ENCODE assay signal across 1 cellular context in the genomic region with DNA sequence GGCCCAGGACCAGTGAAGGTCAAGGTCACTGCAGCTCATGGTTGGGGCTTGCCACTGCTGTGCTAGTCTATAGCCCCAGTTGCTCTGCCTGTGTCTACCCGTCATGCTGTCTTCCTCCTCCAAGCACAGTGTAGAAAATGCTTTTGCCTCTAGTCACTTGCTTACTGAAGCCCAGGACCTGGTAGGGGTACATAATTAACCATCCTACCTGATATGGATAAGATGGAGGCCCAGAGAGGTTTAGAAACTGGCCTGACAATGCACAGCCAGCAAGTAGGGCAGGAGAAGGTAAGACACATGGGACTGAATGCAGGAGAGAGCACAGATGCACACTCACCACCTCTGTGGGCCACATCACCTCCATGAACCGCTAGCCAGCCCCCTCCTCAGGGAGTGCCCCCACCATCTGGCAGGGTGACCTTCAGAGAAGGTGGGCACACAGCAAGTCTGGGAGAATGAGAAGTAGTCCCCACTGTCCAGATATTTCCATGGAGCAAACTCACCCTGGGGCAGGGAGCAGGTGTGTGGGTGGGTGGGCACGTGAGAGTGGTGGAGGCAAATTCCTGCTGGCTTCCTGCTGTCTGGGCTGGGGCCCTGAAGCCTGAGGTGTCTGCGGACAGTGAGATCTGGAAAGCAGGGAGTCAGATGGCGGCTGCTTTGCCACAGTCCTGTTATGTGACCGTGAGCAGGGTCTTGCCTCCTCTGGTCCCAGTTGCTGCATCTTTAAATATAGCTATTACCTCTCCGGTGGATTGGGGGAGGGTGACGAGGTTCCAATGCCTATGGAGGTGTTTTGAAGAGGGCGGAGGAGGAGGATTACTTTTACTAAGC.
TF ChIP-seq lines count a peak whose summit lies in the region.

No MANE protein-coding gene starts in this region.

TF ChIP-seq in HepG2, 621 proteins besides CTCF, POLR2A, EP300 and RAD21 (continued from another document and continues in another):
- TF ChIP-seq CCAR2 (optimal IDR thresholded peaks at IDR 0.05; ENCODE audit: low read depth, low read length) (peak; percentile 96), ZNF496 (CRISPR knock-in tag; IDR thresholded peaks at IDR 0.05; ENCODE audit: insufficient replicate concordance) (no peak), ZNF891 (CRISPR knock-in tag; IDR thresholded peaks at IDR 0.05) (0 out of 2 replicates have a peak, but pooled peaks have one; percentile 57), RORA (CRISPR knock-in tag; IDR thresholded peaks at IDR 0.05) (no peak), ZNF142 (CRISPR knock-in tag; IDR thresholded peaks at IDR 0.05) (0 out of 2 replicates have a peak, but pooled peaks have one; percentile 11), NKX3-1 (CRISPR knock-in tag; IDR thresholded peaks at IDR 0.05) (0 out of 2 replicates have a peak, but pooled peaks have one; percentile 97), IKZF4 (CRISPR knock-in tag; IDR thresholded peaks at IDR 0.05; ENCODE audit: borderline replicate concordance, low read depth, not compliant biosample characterization) (no peak), PLRG1 (conservative IDR thresholded peaks at IDR 0.05) (no peak), ZFP37 (CRISPR knock-in tag; IDR thresholded peaks at IDR 0.05; ENCODE audit: borderline replicate concordance) (peak; percentile 92; the same call in 1 of the 2 replicates), HMGXB3 (CRISPR knock-in tag; IDR thresholded peaks at IDR 0.05; ENCODE audit: borderline replicate concordance) (peak; percentile 94), ZNF672 (CRISPR knock-in tag; IDR thresholded peaks at IDR 0.05) (no peak), MAFF (IDR thresholded peaks at IDR 0.05; ENCODE audit: low read depth, low read length) (no peak), ZNF7 (CRISPR knock-in tag; IDR thresholded peaks at IDR 0.05) (peak; percentile 74; the same call in 1 of the 2 replicates), POLR2G (IDR thresholded peaks at IDR 0.05; ENCODE audit: low read depth, low read length) (peak; percentile 8), ZNF414 (CRISPR knock-in tag; IDR thresholded peaks at IDR 0.05) (peak; percentile 92; the same call in 1 of the 2 replicates), ZNF318 (CRISPR knock-in tag; IDR thresholded peaks at IDR 0.05) (no peak), ZNF180 (CRISPR knock-in tag; IDR thresholded peaks at IDR 0.05; ENCODE audit: borderline replicate concordance, low read depth) (0 out of 2 replicates have a peak, but pooled peaks have one; percentile 62), REL (CRISPR knock-in tag; conservative IDR thresholded peaks at IDR 0.05) (no peak), MXD1 (CRISPR knock-in tag; IDR thresholded peaks at IDR 0.05) (no peak), ZNF331 (CRISPR knock-in tag; IDR thresholded peaks at IDR 0.05) (peak; percentile 93; the same call in 1 of the 2 replicates), SIX4 (CRISPR knock-in tag; IDR thresholded peaks at IDR 0.05) (peak; percentile 84; the same call in 1 of the 2 replicates), EEA1 (CRISPR knock-in tag; IDR thresholded peaks at IDR 0.05; ENCODE audit: borderline replicate concordance) (no peak), ZNF557 (CRISPR knock-in tag; IDR thresholded peaks at IDR 0.05) (peak; percentile 97), SMYD3 (CRISPR knock-in tag; IDR thresholded peaks at IDR 0.05) (no peak), AKAP8 (CRISPR knock-in tag; IDR thresholded peaks at IDR 0.05) (0 out of 2 replicates have a peak, but pooled peaks have one; percentile 10)
- TF ChIP-seq, protein P1, sequence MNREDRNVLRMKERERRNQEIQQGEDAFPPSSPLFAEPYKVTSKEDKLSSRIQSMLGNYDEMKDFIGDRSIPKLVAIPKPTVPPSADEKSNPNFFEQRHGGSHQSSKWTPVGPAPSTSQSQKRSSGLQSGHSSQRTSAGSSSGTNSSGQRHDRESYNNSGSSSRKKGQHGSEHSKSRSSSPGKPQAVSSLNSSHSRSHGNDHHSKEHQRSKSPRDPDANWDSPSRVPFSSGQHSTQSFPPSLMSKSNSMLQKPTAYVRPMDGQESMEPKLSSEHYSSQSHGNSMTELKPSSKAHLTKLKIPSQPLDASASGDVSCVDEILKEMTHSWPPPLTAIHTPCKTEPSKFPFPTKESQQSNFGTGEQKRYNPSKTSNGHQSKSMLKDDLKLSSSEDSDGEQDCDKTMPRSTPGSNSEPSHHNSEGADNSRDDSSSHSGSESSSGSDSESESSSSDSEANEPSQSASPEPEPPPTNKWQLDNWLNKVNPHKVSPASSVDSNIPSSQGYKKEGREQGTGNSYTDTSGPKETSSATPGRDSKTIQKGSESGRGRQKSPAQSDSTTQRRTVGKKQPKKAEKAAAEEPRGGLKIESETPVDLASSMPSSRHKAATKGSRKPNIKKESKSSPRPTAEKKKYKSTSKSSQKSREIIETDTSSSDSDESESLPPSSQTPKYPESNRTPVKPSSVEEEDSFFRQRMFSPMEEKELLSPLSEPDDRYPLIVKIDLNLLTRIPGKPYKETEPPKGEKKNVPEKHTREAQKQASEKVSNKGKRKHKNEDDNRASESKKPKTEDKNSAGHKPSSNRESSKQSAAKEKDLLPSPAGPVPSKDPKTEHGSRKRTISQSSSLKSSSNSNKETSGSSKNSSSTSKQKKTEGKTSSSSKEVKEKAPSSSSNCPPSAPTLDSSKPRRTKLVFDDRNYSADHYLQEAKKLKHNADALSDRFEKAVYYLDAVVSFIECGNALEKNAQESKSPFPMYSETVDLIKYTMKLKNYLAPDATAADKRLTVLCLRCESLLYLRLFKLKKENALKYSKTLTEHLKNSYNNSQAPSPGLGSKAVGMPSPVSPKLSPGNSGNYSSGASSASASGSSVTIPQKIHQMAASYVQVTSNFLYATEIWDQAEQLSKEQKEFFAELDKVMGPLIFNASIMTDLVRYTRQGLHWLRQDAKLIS (CRISPR knock-in tag; IDR thresholded peaks at IDR 0.05): peak; percentile 71; the same call in 1 of the 2 replicates
